1 cellular context compared by ENCODE assay signal in genomic region chr17:69047368-69048263, GRCh38.
TF ChIP-seq lines count a peak whose summit lies in the region.

No MANE protein-coding gene starts in this region.

TF ChIP-seq in HepG2, 621 proteins besides CTCF, POLR2A, EP300 and RAD21 (continued from another document and continues in another):
- TF ChIP-seq PATZ1 (CRISPR knock-in tag; IDR thresholded peaks at IDR 0.05): peak; percentile 88
- peak; percentile 81; the same call in 1 of the 2 replicates for TF ChIP-seq RXRA (CRISPR knock-in tag; IDR thresholded peaks at IDR 0.05)
- TF ChIP-seq ISL2 (CRISPR knock-in tag; IDR thresholded peaks at IDR 0.05): peak; percentile 99
- TF ChIP-seq KDM1A (CRISPR knock-in tag; IDR thresholded peaks at IDR 0.05): 0 out of 2 replicates have a peak, but pooled peaks have one; percentile 10
- TF ChIP-seq SMAD3 (CRISPR knock-in tag; IDR thresholded peaks at IDR 0.05): peak; percentile 98
- no peak for TF ChIP-seq ZBTB8A (CRISPR knock-in tag; IDR thresholded peaks at IDR 0.05; ENCODE audit: borderline replicate concordance, low read depth)
- TF ChIP-seq STAG1 (CRISPR knock-in tag; IDR thresholded peaks at IDR 0.05): peak; percentile 49
- peak; percentile 59; the same call in 1 of the 2 replicates for TF ChIP-seq BRCA1 (CRISPR knock-in tag; IDR thresholded peaks at IDR 0.05)
- no peak for TF ChIP-seq PLRG1 (conservative IDR thresholded peaks at IDR 0.05)
- TF ChIP-seq, protein P1, sequence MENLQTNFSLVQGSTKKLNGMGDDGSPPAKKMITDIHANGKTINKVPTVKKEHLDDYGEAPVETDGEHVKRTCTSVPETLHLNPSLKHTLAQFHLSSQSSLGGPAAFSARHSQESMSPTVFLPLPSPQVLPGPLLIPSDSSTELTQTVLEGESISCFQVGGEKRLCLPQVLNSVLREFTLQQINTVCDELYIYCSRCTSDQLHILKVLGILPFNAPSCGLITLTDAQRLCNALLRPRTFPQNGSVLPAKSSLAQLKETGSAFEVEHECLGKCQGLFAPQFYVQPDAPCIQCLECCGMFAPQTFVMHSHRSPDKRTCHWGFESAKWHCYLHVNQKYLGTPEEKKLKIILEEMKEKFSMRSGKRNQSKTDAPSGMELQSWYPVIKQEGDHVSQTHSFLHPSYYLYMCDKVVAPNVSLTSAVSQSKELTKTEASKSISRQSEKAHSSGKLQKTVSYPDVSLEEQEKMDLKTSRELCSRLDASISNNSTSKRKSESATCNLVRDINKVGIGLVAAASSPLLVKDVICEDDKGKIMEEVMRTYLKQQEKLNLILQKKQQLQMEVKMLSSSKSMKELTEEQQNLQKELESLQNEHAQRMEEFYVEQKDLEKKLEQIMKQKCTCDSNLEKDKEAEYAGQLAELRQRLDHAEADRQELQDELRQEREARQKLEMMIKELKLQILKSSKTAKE (CRISPR knock-in tag; IDR thresholded peaks at IDR 0.05; ENCODE audit: borderline replicate concordance): peak; percentile 78; the same call in 1 of the 2 replicates
- TF ChIP-seq DMAP1 (CRISPR knock-in tag; IDR thresholded peaks at IDR 0.05): peak; percentile 85
- TF ChIP-seq ZNF225 (CRISPR knock-in tag; IDR thresholded peaks at IDR 0.05): no peak
- no peak for TF ChIP-seq HIC2 (CRISPR knock-in tag; IDR thresholded peaks at IDR 0.05; ENCODE audit: low read depth)
- peak; percentile 86 for TF ChIP-seq ZNF331 (CRISPR knock-in tag; IDR thresholded peaks at IDR 0.05)
- peak; percentile 95; the same call in 1 of the 2 replicates for TF ChIP-seq MIER3 (CRISPR knock-in tag; IDR thresholded peaks at IDR 0.05; ENCODE audit: borderline replicate concordance)
- peak; percentile 88 for TF ChIP-seq ZNF766 (CRISPR knock-in tag; IDR thresholded peaks at IDR 0.05; ENCODE audit: borderline replicate concordance)
- 0 out of 2 replicates have a peak, but pooled peaks have one; percentile 47 for TF ChIP-seq ARNT2 (CRISPR knock-in tag; IDR thresholded peaks at IDR 0.05; ENCODE audit: low read depth)
- TF ChIP-seq BORCS8-MEF2B (CRISPR knock-in tag; IDR thresholded peaks at IDR 0.05): peak; percentile 23; the same call in 1 of the 2 replicates
- no peak for TF ChIP-seq TCF12 (IDR thresholded peaks at IDR 0.05)
- peak; percentile 98 for TF ChIP-seq TCF12 (CRISPR knock-in tag; IDR thresholded peaks at IDR 0.05)
- peak; percentile 95 for TF ChIP-seq HNF4G (IDR thresholded peaks at IDR 0.05; ENCODE audit: borderline replicate concordance, low read depth, low read length)
- peak; percentile 92 for TF ChIP-seq HNF4G (CRISPR knock-in tag; IDR thresholded peaks at IDR 0.05; ENCODE audit: borderline replicate concordance, low read depth)
- no peak for TF ChIP-seq ATM (IDR thresholded peaks at IDR 0.05; ENCODE audit: borderline replicate concordance)
- no peak for TF ChIP-seq ZNF513 (CRISPR knock-in tag; conservative IDR thresholded peaks at IDR 0.05)
- no peak for TF ChIP-seq ADNP (CRISPR knock-in tag; IDR thresholded peaks at IDR 0.05)
- peak; percentile 83 for TF ChIP-seq JUND (CRISPR knock-in tag; IDR thresholded peaks at IDR 0.05)
- TF ChIP-seq NR2C2 (CRISPR knock-in tag; IDR thresholded peaks at IDR 0.05; ENCODE audit: borderline replicate concordance): peak; percentile 91
- no peak for TF ChIP-seq ZNF10 (CRISPR knock-in tag; IDR thresholded peaks at IDR 0.05; ENCODE audit: borderline replicate concordance, low read depth)
- peak; percentile 98 for TF ChIP-seq STAT6 (CRISPR knock-in tag; IDR thresholded peaks at IDR 0.05; ENCODE audit: borderline replicate concordance)
- 0 out of 2 replicates have a peak, but pooled peaks have one; percentile 8 for TF ChIP-seq ZNF7 (CRISPR knock-in tag; IDR thresholded peaks at IDR 0.05)
- TF ChIP-seq ZNF138 (CRISPR knock-in tag; IDR thresholded peaks at IDR 0.05; ENCODE audit: low read depth): no peak
- TF ChIP-seq MAFG (CRISPR knock-in tag; IDR thresholded peaks at IDR 0.05): no peak
- peak; percentile 83 for TF ChIP-seq ZNF234 (CRISPR knock-in tag; conservative IDR thresholded peaks at IDR 0.05)
- TF ChIP-seq, protein P2, sequence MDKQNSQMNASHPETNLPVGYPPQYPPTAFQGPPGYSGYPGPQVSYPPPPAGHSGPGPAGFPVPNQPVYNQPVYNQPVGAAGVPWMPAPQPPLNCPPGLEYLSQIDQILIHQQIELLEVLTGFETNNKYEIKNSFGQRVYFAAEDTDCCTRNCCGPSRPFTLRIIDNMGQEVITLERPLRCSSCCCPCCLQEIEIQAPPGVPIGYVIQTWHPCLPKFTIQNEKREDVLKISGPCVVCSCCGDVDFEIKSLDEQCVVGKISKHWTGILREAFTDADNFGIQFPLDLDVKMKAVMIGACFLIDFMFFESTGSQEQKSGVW (CRISPR knock-in tag; IDR thresholded peaks at IDR 0.05; ENCODE audit: borderline replicate concordance): no peak
- peak; percentile 86 for TF ChIP-seq BRD4 (CRISPR knock-in tag; IDR thresholded peaks at IDR 0.05)
- peak; percentile 84 for TF ChIP-seq ERF (CRISPR knock-in tag; IDR thresholded peaks at IDR 0.05)
- peak; percentile 56; the same call in 1 of the 2 replicates for TF ChIP-seq KDM3A (CRISPR knock-in tag; IDR thresholded peaks at IDR 0.05; ENCODE audit: low read depth)
- peak; percentile 86 for TF ChIP-seq SP140L (CRISPR knock-in tag; IDR thresholded peaks at IDR 0.05; ENCODE audit: borderline replicate concordance)
- 0 out of 2 replicates have a peak, but pooled peaks have one; percentile 17 for TF ChIP-seq TFDP1 (CRISPR knock-in tag; IDR thresholded peaks at IDR 0.05; ENCODE audit: borderline replicate concordance)
- no peak for TF ChIP-seq ZBTB46 (CRISPR knock-in tag; IDR thresholded peaks at IDR 0.05; ENCODE audit: borderline replicate concordance)
- peak; percentile 60; the same call in 1 of the 2 replicates for TF ChIP-seq ELF1 (CRISPR knock-in tag; IDR thresholded peaks at IDR 0.05)
- TF ChIP-seq ZNF256 (CRISPR knock-in tag; conservative IDR thresholded peaks at IDR 0.05): no peak
- TF ChIP-seq, protein P3, sequence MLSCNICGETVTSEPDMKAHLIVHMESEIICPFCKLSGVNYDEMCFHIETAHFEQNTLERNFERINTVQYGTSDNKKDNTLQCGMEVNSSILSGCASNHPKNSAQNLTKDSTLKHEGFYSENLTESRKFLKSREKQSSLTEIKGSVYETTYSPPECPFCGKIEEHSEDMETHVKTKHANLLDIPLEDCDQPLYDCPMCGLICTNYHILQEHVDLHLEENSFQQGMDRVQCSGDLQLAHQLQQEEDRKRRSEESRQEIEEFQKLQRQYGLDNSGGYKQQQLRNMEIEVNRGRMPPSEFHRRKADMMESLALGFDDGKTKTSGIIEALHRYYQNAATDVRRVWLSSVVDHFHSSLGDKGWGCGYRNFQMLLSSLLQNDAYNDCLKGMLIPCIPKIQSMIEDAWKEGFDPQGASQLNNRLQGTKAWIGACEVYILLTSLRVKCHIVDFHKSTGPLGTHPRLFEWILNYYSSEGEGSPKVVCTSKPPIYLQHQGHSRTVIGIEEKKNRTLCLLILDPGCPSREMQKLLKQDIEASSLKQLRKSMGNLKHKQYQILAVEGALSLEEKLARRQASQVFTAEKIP (CRISPR knock-in tag; IDR thresholded peaks at IDR 0.05; ENCODE audit: borderline replicate concordance): no peak
- 0 out of 2 replicates have a peak, but pooled peaks have one; percentile 56 for TF ChIP-seq ZNF124 (CRISPR knock-in tag; IDR thresholded peaks at IDR 0.05)
- peak; percentile 95 for TF ChIP-seq MEF2D (CRISPR knock-in tag; IDR thresholded peaks at IDR 0.05)
- peak; percentile 83 for TF ChIP-seq SIX1 (CRISPR knock-in tag; IDR thresholded peaks at IDR 0.05; ENCODE audit: borderline replicate concordance)
- TF ChIP-seq KLF6 (CRISPR knock-in tag; IDR thresholded peaks at IDR 0.05): peak; percentile 81; the same call in 1 of the 2 replicates
- TF ChIP-seq TRAFD1 (CRISPR knock-in tag; IDR thresholded peaks at IDR 0.05; ENCODE audit: borderline replicate concordance): no peak
- no peak for TF ChIP-seq RBM22 (optimal IDR thresholded peaks at IDR 0.05; ENCODE audit: low read length)
- peak; percentile 90 for TF ChIP-seq DPF2 (CRISPR knock-in tag; IDR thresholded peaks at IDR 0.05; ENCODE audit: borderline replicate concordance, low read depth)
- TF ChIP-seq TARDBP (CRISPR knock-in tag; IDR thresholded peaks at IDR 0.05): peak; percentile 86
